Comparison of ENCODE assay signal across 9 cellular contexts in the genomic region with DNA sequence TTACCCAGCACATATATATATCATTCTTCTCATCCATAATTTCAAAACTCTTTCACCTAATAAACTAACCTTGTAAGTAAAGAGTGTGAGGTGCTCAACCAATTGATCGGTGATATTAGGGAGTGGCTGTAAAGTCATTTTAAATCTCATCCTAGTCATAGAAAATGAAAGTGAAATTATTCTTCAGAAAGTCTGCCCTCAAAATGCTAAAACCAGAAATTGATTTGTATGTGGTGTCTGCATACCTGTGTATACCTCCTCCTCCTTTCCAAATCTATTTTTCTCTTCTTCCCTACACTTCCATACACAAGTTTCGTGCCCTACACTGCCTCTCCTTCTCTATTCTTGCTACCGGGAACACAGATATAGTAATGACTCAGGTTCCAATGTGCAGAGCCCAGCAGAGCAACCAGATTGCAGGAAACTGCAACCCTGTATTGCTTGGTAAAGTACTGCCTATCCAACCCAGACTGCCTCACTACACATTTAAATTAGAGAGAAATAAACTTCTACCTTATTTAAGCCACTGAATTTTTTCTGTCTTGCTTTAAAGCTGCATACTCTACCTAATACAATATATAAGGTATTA.
DNase-seq lines count a peak whose midpoint lies in the region; ATAC-seq lines count a peak whose summit lies in the region.
"Had no signal": no experiment of that assay in that cellular context is flagged by ENCODE, and none has a peak within 500 bp of the region (broad histone marks: within the 10 kb centered on the region; RNA-seq: fewer than 3 reads in every experiment).

No MANE protein-coding gene starts in this region.

- H3K9me3 ChIP-seq in BLaER1, result no peaks in the 10 kb centered on the region
- H3K9me3 ChIP-seq in endocrine pancreas (ENCODE audit: control insufficient read depth, low read length), result no peaks in the 10 kb centered on the region
- H3K9me3 ChIP-seq: Peyer's patch had no signal

- ATAC-seq in GM19372 (IDR thresholded peaks at IDR 0.05; ENCODE audit: low read depth, unreplicated experiment), result peak; percentile 30
- peak; percentile 20 for ATAC-seq in HG03457 (IDR thresholded peaks at IDR 0.05; ENCODE audit: unreplicated experiment)
- ATAC-seq in HG03025 (IDR thresholded peaks at IDR 0.05; ENCODE audit: low FRiP score, unreplicated experiment), result no peak

- H3K4me1 ChIP-seq in BLaER1, result peaks cover 22% of the 10 kb centered on the region
- no peaks in the 10 kb centered on the region for H3K4me1 ChIP-seq in endocrine pancreas (ENCODE audit: control insufficient read depth, insufficient read depth, low read length)

- H4K20me1 ChIP-seq in BLaER1, result no peaks in the 10 kb centered on the region

- H3K36me3 ChIP-seq in BLaER1 (no peaks in the 10 kb centered on the region), endocrine pancreas (ENCODE audit: control insufficient read depth, insufficient read depth, low read length) (no peaks in the 10 kb centered on the region)
- H3K36me3 ChIP-seq: Peyer's patch had no signal

- DNase-seq in COR-L47 (lab: John Stamatoyannopoulos, UW) (no peak), NCI-H446 treated with DMSO at 0.1 percent for 48 hours (lab: John Stamatoyannopoulos, UW) (no peak), NCI-H1930 (lab: John Stamatoyannopoulos, UW) (no peak)

- H3K4me3 ChIP-seq in BLaER1, result no peak overlapping the region
- peak overlapping the region; percentile 43 for H3K4me3 ChIP-seq in endocrine pancreas (ENCODE audit: control insufficient read depth, insufficient read depth, low read length)

- peak overlapping the region; percentile 38 for H3K4me2 ChIP-seq in BLaER1

- H3K9ac ChIP-seq in BLaER1 (no peak overlapping the region), endocrine pancreas (ENCODE audit: control insufficient read depth, insufficient read depth, low read length) (no peak overlapping the region)

- no peak overlapping the region for H3K27ac ChIP-seq in BLaER1

- H3K27me3 ChIP-seq in BLaER1, result no peaks in the 10 kb centered on the region; the same call in 1 of the 2 replicates
- H3K27me3 ChIP-seq in endocrine pancreas (ENCODE audit: control insufficient read depth, insufficient read depth, low read length), result no peaks in the 10 kb centered on the region
- H3K27me3 ChIP-seq: Peyer's patch had no signal
